11 cellular contexts compared by ENCODE assay signal in genomic region chr16:74896389-74897370, GRCh38.
A peak's percentile ranks its signal among the peaks of the same experiment; 100 is the strongest.
DNase-seq lines count a peak whose midpoint lies in the region; ATAC-seq and TF ChIP-seq lines count a peak whose summit lies in the region.
"Had no signal": no experiment of that assay in that cellular context is flagged by ENCODE, and none has a peak within 500 bp of the region (broad histone marks: within the 10 kb centered on the region; RNA-seq: fewer than 3 reads in every experiment).

No MANE protein-coding gene starts in this region.

- H3K9me3 ChIP-seq in effector memory CD4-positive, alpha-beta T cell (ENCODE audit: control insufficient read depth, low read length): no peaks in the 10 kb centered on the region
- H3K9me3 ChIP-seq: tibial nerve had no signal

- no peaks in the 10 kb centered on the region for H3K4me1 ChIP-seq in effector memory CD4-positive, alpha-beta T cell (ENCODE audit: control insufficient read depth, insufficient read depth, low read length, poor library complexity, severe bottlenecking)
- H3K4me1 ChIP-seq: tibial nerve had no signal

- H3K27ac ChIP-seq in brain microvascular endothelial cell: no peak overlapping the region
- H3K27ac ChIP-seq in effector memory CD4-positive, alpha-beta T cell (ENCODE audit: insufficient read depth, low read length, poor library complexity, severe bottlenecking): no peak overlapping the region
- H3K27ac ChIP-seq: tibial nerve had no signal

- in situ Hi-C loops in brain microvascular endothelial cell (cut with HindIII; ENCODE audit: low pct_ligation_motif_present, low sequenced_read_pairs): no loop called here
- in situ Hi-C loops in KBM-7 (cut with MboI; ENCODE audit: low pct_unique_long_range_greater_than_20kb, low sequenced_read_pairs): no loop called here

- no peaks in the 10 kb centered on the region for H3K27me3 ChIP-seq in brain microvascular endothelial cell (replicated peaks)
- no peaks in the 10 kb centered on the region for H3K27me3 ChIP-seq in effector memory CD4-positive, alpha-beta T cell (replicated peaks; ENCODE audit: control insufficient read depth, insufficient read depth, low read length, poor library complexity, severe bottlenecking)
- H3K27me3 ChIP-seq: tibial nerve had no signal

- DNase-seq in AG09309 (ENCODE audit: low read depth) (peak; percentile 18), HT-29 (ENCODE audit: low spot score) (peak; percentile 73), brain microvascular endothelial cell (peak; percentile 53), iris pigment epithelial cell (ENCODE audit: low read depth) (peak; percentile 69), KBM-7 (no peak)
- no peak for DNase-seq in effector memory CD4-positive, alpha-beta T cell
- DNase-seq in NK-92 treated with Interleukin-12 subunit alpha and Interleukin-12 subunit beta, amount 100 ng/mL, for 24 hours (lab: John Stamatoyannopoulos, UW): no peak
- DNase-seq: CD8-positive, alpha-beta memory T cell; stimulated activated CD4-positive, alpha-beta T cell treated with anti-CD3 and anti-CD28 coated beads, Interleukin-2, amount 100 ng/mL, for 48 hours had no signal

- H3K4me3 ChIP-seq in AG09309 (ENCODE audit: control insufficient read depth, low read depth, low read length) (no peak overlapping the region), brain microvascular endothelial cell (ENCODE audit: low read depth, low read length) (no peak overlapping the region)
- no peak overlapping the region for H3K4me3 ChIP-seq in effector memory CD4-positive, alpha-beta T cell (ENCODE audit: insufficient read depth, low read depth, low read length, poor library complexity, severe bottlenecking)
- H3K4me3 ChIP-seq: tibial nerve had no signal

- no peak for TF ChIP-seq CTCF in AG09309 (IDR thresholded peaks at IDR 0.05; ENCODE audit: control insufficient read depth, insufficient read depth, low read depth, low read length, missing control alignments)
- TF ChIP-seq CTCF in brain microvascular endothelial cell (IDR thresholded peaks at IDR 0.05; ENCODE audit: low read depth, low read length, missing control alignments): no peak

- ATAC-seq in HG03095 (IDR thresholded peaks at IDR 0.05; ENCODE audit: unreplicated experiment): no peak

- peaks cover 4% of the 10 kb centered on the region for H3K36me3 ChIP-seq in brain microvascular endothelial cell (replicated peaks)
- peaks cover 35% of the 10 kb centered on the region for H3K36me3 ChIP-seq in effector memory CD4-positive, alpha-beta T cell (ENCODE audit: control insufficient read depth, insufficient read depth, low read length)

Comparison
In these comparisons a context has a peak if more than half of its experiments do, and no peak if none do; other contexts are left out.
1. DNase-seq: peak in AG09309 (single experiment), HT-29 (single experiment), brain microvascular endothelial cell (single experiment) and iris pigment epithelial cell (single experiment); none in effector memory CD4-positive, alpha-beta T cell (0 of 3), KBM-7 (single experiment) and NK-92 treated with Interleukin-12 subunit alpha and Interleukin-12 subunit beta, amount 100 ng/mL, for 24 hours (single experiment).